1 cellular context compared by ENCODE assay signal in genomic region chr11:7020183-7020917, GRCh38.
TF ChIP-seq lines count a peak whose summit lies in the region.

Gene NLRP14, plus strand, starts transcription at chr11:7020479. Its CDS starts 18,108 bp downstream, at chr11:7038587.
Gene ZNF214, minus strand, starts transcription at chr11:7020346. Its CDS starts 17,511 bp downstream, at chr11:7002835.

TF ChIP-seq in HEK293, 187 proteins besides CTCF, POLR2A, EP300 and RAD21 (continued from another document):
- TF ChIP-seq ZNF280C (tag by site-specific recombination; IDR thresholded peaks at IDR 0.05): no peak
- TF ChIP-seq TRIM28 (IDR thresholded peaks at IDR 0.05; ENCODE audit: borderline replicate concordance, low read length): no peak
- TF ChIP-seq PATZ1 (tag by site-specific recombination; IDR thresholded peaks at IDR 0.05): no peak
- peak; percentile 31; the same call in 1 of the 2 replicates for TF ChIP-seq ZBTB17 (tag by site-specific recombination; IDR thresholded peaks at IDR 0.05)
- TF ChIP-seq GLIS2 (tag by site-specific recombination; IDR thresholded peaks at IDR 0.05): no peak
- no peak for TF ChIP-seq HOXA7 (CRISPR knock-in tag; IDR thresholded peaks at IDR 0.05; ENCODE audit: borderline replicate concordance)
- TF ChIP-seq ZSCAN23 (tag by site-specific recombination; IDR thresholded peaks at IDR 0.05): no peak
- no peak for TF ChIP-seq ZNF670 (tag by site-specific recombination; IDR thresholded peaks at IDR 0.05; ENCODE audit: low read depth)
- no peak for TF ChIP-seq ZNF555 (tag by site-specific recombination; conservative IDR thresholded peaks at IDR 0.05)
- TF ChIP-seq ZNF623 (tag by site-specific recombination; IDR thresholded peaks at IDR 0.05): 0 out of 2 replicates have a peak, but pooled peaks have one; percentile 26
- no peak for TF ChIP-seq SALL2 (tag by site-specific recombination; IDR thresholded peaks at IDR 0.05; ENCODE audit: borderline replicate concordance)
- peak; percentile 94 for TF ChIP-seq IKZF3 (tag by site-specific recombination; IDR thresholded peaks at IDR 0.05)
- TF ChIP-seq ZNF600 (tag by site-specific recombination; IDR thresholded peaks at IDR 0.05): peak; percentile 82
- 0 out of 2 replicates have a peak, but pooled peaks have one; percentile 23 for TF ChIP-seq ZNF341 (tag by site-specific recombination; IDR thresholded peaks at IDR 0.05; ENCODE audit: low read depth)
- no peak for TF ChIP-seq ZNF211 (tag by site-specific recombination; IDR thresholded peaks at IDR 0.05; ENCODE audit: low read depth)
- TF ChIP-seq ZNF621 (tag by site-specific recombination; IDR thresholded peaks at IDR 0.05): no peak
- no peak for TF ChIP-seq ZNF175 (tag by site-specific recombination; IDR thresholded peaks at IDR 0.05)
- TF ChIP-seq ZNF624 (tag by site-specific recombination; IDR thresholded peaks at IDR 0.05): peak; percentile 36; the same call in 1 of the 2 replicates
- TF ChIP-seq ZNF354C (tag by site-specific recombination; IDR thresholded peaks at IDR 0.05; ENCODE audit: borderline replicate concordance, low read depth): no peak
- TF ChIP-seq SP3 (tag by site-specific recombination; IDR thresholded peaks at IDR 0.05): peak; percentile 58
- TF ChIP-seq KLF10 (tag by site-specific recombination; IDR thresholded peaks at IDR 0.05): peak; percentile 74; the same call in 1 of the 2 replicates
- no peak for TF ChIP-seq ZNF16 (tag by site-specific recombination; IDR thresholded peaks at IDR 0.05; ENCODE audit: low read depth)
- 0 out of 2 replicates have a peak, but pooled peaks have one; percentile 24 for TF ChIP-seq KLF8 (tag by site-specific recombination; IDR thresholded peaks at IDR 0.05)
- peak; percentile 9; the same call in 1 of the 2 replicates for TF ChIP-seq ZNF76 (tag by site-specific recombination; IDR thresholded peaks at IDR 0.05; ENCODE audit: borderline replicate concordance, low read depth)
- no peak for TF ChIP-seq KLF7 (tag by site-specific recombination; IDR thresholded peaks at IDR 0.05; ENCODE audit: borderline replicate concordance)
- TF ChIP-seq ZNF335 (tag by site-specific recombination; conservative IDR thresholded peaks at IDR 0.05): peak; percentile 78
- no peak for TF ChIP-seq ZNF747 (tag by site-specific recombination; IDR thresholded peaks at IDR 0.05)
- TF ChIP-seq PRDM6 (tag by site-specific recombination; IDR thresholded peaks at IDR 0.05): no peak
- peak; percentile 70 for TF ChIP-seq KLF9 (tag by site-specific recombination; IDR thresholded peaks at IDR 0.05; ENCODE audit: low read depth)
- TF ChIP-seq ZBTB7A (tag by site-specific recombination; IDR thresholded peaks at IDR 0.05; ENCODE audit: low read depth): no peak
- TF ChIP-seq ZBTB21 (tag by site-specific recombination; IDR thresholded peaks at IDR 0.05): no peak
- TF ChIP-seq HIC1 (tag by site-specific recombination; IDR thresholded peaks at IDR 0.05): peak; percentile 37; the same call in 1 of the 2 replicates
- peak; percentile 40; the same call in 1 of the 2 replicates for TF ChIP-seq KLF1 (tag by site-specific recombination; IDR thresholded peaks at IDR 0.05)
- TF ChIP-seq ZNF837 (tag by site-specific recombination; IDR thresholded peaks at IDR 0.05): no peak
- TF ChIP-seq PRDM1 (tag by site-specific recombination; IDR thresholded peaks at IDR 0.05): no peak
- peak; percentile 60 for TF ChIP-seq ZFHX2 (tag by site-specific recombination; conservative IDR thresholded peaks at IDR 0.05)
- TF ChIP-seq ZNF777 (tag by site-specific recombination; IDR thresholded peaks at IDR 0.05; ENCODE audit: borderline replicate concordance): no peak; the same call in 1 of the 2 replicates
- no peak for TF ChIP-seq ZNF521 (tag by site-specific recombination; IDR thresholded peaks at IDR 0.05)
- no peak for TF ChIP-seq KLF16 (tag by site-specific recombination; IDR thresholded peaks at IDR 0.05)
- peak; percentile 85 for TF ChIP-seq SP2 (tag by site-specific recombination; IDR thresholded peaks at IDR 0.05)
- TF ChIP-seq ZNF10 (tag by site-specific recombination; IDR thresholded peaks at IDR 0.05): no peak
- peak; percentile 80 for TF ChIP-seq ZNF394 (tag by site-specific recombination; IDR thresholded peaks at IDR 0.05; ENCODE audit: borderline replicate concordance)
- TF ChIP-seq ZNF239 (tag by site-specific recombination; IDR thresholded peaks at IDR 0.05): no peak
- no peak for TF ChIP-seq OVOL3 (tag by site-specific recombination; IDR thresholded peaks at IDR 0.05)
- TF ChIP-seq ZNF449 (tag by site-specific recombination; IDR thresholded peaks at IDR 0.05): no peak
- no peak for TF ChIP-seq ZNF223 (tag by site-specific recombination; IDR thresholded peaks at IDR 0.05)
- no peak; the same call in 1 of the 2 replicates for TF ChIP-seq ZNF692 (tag by site-specific recombination; IDR thresholded peaks at IDR 0.05)
